ENCODE assay signal across 1 cellular context in the genomic region with DNA sequence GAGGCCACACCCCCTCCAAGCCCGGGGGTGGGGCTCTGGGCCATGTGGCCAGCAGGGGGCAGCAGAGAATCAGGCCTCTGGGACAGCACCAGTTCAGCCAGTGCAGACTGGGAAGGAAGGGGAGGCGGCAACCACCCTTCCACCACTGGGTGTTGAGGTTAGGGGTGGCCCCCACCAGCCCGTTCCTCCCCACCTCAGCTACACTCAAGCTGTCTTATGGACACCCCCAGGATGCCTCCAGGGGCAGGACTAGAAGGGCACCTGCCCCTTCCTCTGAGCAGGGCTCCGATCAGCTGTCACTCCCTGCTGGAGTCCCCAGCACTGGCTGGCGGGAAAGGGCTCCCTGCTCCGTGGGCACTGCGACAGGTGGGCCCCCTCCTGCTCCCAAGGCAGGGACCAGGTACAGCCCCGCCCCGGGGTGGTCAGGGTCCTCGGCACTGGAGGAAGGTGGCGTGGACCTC.
TF ChIP-seq lines count a peak whose summit lies in the region.

No MANE protein-coding gene starts in this region.

TF ChIP-seq in HepG2, 621 proteins besides CTCF, POLR2A, EP300 and RAD21 (continued from another document and continues in another):
- TF ChIP-seq ZFP91 (CRISPR knock-in tag; IDR thresholded peaks at IDR 0.05; ENCODE audit: borderline replicate concordance) (peak; percentile 55; the same call in 1 of the 2 replicates), SRY (CRISPR knock-in tag; IDR thresholded peaks at IDR 0.05) (no peak), TIGD3 (CRISPR knock-in tag; IDR thresholded peaks at IDR 0.05; ENCODE audit: borderline replicate concordance) (no peak), MTA3 (CRISPR knock-in tag; IDR thresholded peaks at IDR 0.05) (no peak), ZSCAN30 (CRISPR knock-in tag; IDR thresholded peaks at IDR 0.05) (no peak), U2AF1 (optimal IDR thresholded peaks at IDR 0.05; ENCODE audit: low read depth, low read length) (no peak), HBP1 (CRISPR knock-in tag; IDR thresholded peaks at IDR 0.05; ENCODE audit: low read depth) (no peak), ATRX (CRISPR knock-in tag; IDR thresholded peaks at IDR 0.05; ENCODE audit: borderline replicate concordance) (no peak), NFYC (CRISPR knock-in tag; IDR thresholded peaks at IDR 0.05) (no peak; the same call in 1 of the 2 replicates), PAX8 (CRISPR knock-in tag; IDR thresholded peaks at IDR 0.05; ENCODE audit: borderline replicate concordance) (no peak), HINFP (CRISPR knock-in tag; IDR thresholded peaks at IDR 0.05; ENCODE audit: low read depth) (no peak), KLF16 (CRISPR knock-in tag; IDR thresholded peaks at IDR 0.05) (peak in 1 of 2 experiments; percentile 94; a peak in 2 of 4 replicates), ZNF296 (CRISPR knock-in tag; conservative IDR thresholded peaks at IDR 0.05) (no peak), ZSCAN9 (CRISPR knock-in tag; IDR thresholded peaks at IDR 0.05; ENCODE audit: borderline replicate concordance) (no peak), FOXC1 (CRISPR knock-in tag; IDR thresholded peaks at IDR 0.05; ENCODE audit: borderline replicate concordance) (no peak), ZNF124 (CRISPR knock-in tag; IDR thresholded peaks at IDR 0.05) (no peak), ZBTB10 (CRISPR knock-in tag; IDR thresholded peaks at IDR 0.05; ENCODE audit: borderline replicate concordance) (no peak), YEATS4 (CRISPR knock-in tag; IDR thresholded peaks at IDR 0.05; ENCODE audit: borderline replicate concordance) (no peak), TSC22D2 (CRISPR knock-in tag; IDR thresholded peaks at IDR 0.05; ENCODE audit: borderline replicate concordance) (peak; percentile 62; the same call in 1 of the 2 replicates), ATAD3A (CRISPR knock-in tag; IDR thresholded peaks at IDR 0.05) (no peak), ZNF33B (CRISPR knock-in tag; IDR thresholded peaks at IDR 0.05) (no peak), RBM22 (optimal IDR thresholded peaks at IDR 0.05; ENCODE audit: low read length) (no peak), ZNF367 (CRISPR knock-in tag; IDR thresholded peaks at IDR 0.05; ENCODE audit: borderline replicate concordance) (no peak), SALL1 (CRISPR knock-in tag; IDR thresholded peaks at IDR 0.05) (peak; percentile 62), CEBPG (CRISPR knock-in tag; IDR thresholded peaks at IDR 0.05) (0 out of 2 replicates have a peak, but pooled peaks have one; percentile 21), THRA (CRISPR knock-in tag; IDR thresholded peaks at IDR 0.05; ENCODE audit: borderline replicate concordance) (0 out of 2 replicates have a peak, but pooled peaks have one; percentile 45), ZNF468 (CRISPR knock-in tag; IDR thresholded peaks at IDR 0.05) (no peak), HOXA3 (CRISPR knock-in tag; IDR thresholded peaks at IDR 0.05) (no peak), SP5 (CRISPR knock-in tag; IDR thresholded peaks at IDR 0.05; ENCODE audit: borderline replicate concordance, low read depth) (peak; percentile 56; the same call in 1 of the 2 replicates)
- TF ChIP-seq, protein P1, sequence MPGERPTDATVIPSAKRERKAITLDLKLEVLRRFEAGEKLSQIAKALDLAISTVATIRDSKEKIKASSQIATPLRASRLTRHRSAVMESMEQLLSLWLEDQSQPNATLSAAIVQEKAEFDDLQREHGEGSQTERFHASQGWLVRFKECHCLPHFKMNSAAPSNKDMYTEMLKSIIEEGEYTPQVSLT (CRISPR knock-in tag; IDR thresholded peaks at IDR 0.05; ENCODE audit: borderline replicate concordance, low read depth) = no peak
- TF ChIP-seq, protein P2, sequence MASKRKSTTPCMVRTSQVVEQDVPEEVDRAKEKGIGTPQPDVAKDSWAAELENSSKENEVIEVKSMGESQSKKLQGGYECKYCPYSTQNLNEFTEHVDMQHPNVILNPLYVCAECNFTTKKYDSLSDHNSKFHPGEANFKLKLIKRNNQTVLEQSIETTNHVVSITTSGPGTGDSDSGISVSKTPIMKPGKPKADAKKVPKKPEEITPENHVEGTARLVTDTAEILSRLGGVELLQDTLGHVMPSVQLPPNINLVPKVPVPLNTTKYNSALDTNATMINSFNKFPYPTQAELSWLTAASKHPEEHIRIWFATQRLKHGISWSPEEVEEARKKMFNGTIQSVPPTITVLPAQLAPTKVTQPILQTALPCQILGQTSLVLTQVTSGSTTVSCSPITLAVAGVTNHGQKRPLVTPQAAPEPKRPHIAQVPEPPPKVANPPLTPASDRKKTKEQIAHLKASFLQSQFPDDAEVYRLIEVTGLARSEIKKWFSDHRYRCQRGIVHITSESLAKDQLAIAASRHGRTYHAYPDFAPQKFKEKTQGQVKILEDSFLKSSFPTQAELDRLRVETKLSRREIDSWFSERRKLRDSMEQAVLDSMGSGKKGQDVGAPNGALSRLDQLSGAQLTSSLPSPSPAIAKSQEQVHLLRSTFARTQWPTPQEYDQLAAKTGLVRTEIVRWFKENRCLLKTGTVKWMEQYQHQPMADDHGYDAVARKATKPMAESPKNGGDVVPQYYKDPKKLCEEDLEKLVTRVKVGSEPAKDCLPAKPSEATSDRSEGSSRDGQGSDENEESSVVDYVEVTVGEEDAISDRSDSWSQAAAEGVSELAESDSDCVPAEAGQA (IDR thresholded peaks at IDR 0.05; ENCODE audit: low read depth) = no peak
- TF ChIP-seq, protein P2 (CRISPR knock-in tag; IDR thresholded peaks at IDR 0.05; ENCODE audit: borderline replicate concordance) = no peak
- TF ChIP-seq, protein P3, sequence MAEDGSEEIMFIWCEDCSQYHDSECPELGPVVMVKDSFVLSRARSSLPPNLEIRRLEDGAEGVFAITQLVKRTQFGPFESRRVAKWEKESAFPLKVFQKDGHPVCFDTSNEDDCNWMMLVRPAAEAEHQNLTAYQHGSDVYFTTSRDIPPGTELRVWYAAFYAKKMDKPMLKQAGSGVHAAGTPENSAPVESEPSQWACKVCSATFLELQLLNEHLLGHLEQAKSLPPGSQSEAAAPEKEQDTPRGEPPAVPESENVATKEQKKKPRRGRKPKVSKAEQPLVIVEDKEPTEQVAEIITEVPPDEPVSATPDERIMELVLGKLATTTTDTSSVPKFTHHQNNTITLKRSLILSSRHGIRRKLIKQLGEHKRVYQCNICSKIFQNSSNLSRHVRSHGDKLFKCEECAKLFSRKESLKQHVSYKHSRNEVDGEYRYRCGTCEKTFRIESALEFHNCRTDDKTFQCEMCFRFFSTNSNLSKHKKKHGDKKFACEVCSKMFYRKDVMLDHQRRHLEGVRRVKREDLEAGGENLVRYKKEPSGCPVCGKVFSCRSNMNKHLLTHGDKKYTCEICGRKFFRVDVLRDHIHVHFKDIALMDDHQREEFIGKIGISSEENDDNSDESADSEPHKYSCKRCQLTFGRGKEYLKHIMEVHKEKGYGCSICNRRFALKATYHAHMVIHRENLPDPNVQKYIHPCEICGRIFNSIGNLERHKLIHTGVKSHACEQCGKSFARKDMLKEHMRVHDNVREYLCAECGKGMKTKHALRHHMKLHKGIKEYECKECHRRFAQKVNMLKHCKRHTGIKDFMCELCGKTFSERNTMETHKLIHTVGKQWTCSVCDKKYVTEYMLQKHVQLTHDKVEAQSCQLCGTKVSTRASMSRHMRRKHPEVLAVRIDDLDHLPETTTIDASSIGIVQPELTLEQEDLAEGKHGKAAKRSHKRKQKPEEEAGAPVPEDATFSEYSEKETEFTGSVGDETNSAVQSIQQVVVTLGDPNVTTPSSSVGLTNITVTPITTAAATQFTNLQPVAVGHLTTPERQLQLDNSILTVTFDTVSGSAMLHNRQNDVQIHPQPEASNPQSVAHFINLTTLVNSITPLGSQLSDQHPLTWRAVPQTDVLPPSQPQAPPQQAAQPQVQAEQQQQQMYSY (CRISPR knock-in tag; IDR thresholded peaks at IDR 0.05) = no peak
- TF ChIP-seq, protein P4, sequence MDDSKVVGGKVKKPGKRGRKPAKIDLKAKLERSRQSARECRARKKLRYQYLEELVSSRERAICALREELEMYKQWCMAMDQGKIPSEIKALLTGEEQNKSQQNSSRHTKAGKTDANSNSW (CRISPR knock-in tag; IDR thresholded peaks at IDR 0.05; ENCODE audit: borderline replicate concordance) = no peak
